ENCODE assay signal across 14 cellular contexts in genomic region chr11:68542617-68543016, GRCh38.
DNase-seq lines count a peak whose midpoint lies in the region; ATAC-seq and TF ChIP-seq lines count a peak whose summit lies in the region.
"Had no signal": no experiment of that assay in that cellular context is flagged by ENCODE, and none has a peak within 500 bp of the region (broad histone marks: within the 10 kb centered on the region; RNA-seq: fewer than 3 reads in every experiment).

No MANE protein-coding gene starts in this region.

- no peak overlapping the region for H3K4me3 ChIP-seq in SJCRH30
- H3K4me3 ChIP-seq: pancreas had no signal

- H3K4me3 Mint-ChIP-seq in HFFc6 (peak overlapping the region; percentile 21), MCF 10A (ENCODE audit: unreplicated experiment) (no peak overlapping the region)
- H3K4me3 Mint-ChIP-seq in activated T-helper 1 cell treated with anti-CD3 and anti-CD28 coated beads, Interleukin-12 subunit alpha, Interleukin-12 subunit beta, Interleukin-2, Interleukin-4 antibody, amounts not matched to agents 30 ng/mL and 10 ng/mL and 1 ng/mL, durations not matched to agents 14 hours and 24 hours and 36 hours = no peak overlapping the region
- H3K4me3 Mint-ChIP-seq: T-helper 2 cell treated with Interferon-gamma antibody and Interleukin-4, amounts not matched to agents 5 μg/mL and 100 μg/mL, for 36 hours had no signal

- H3K36me3 ChIP-seq in SJCRH30 = peaks cover 63% of the 10 kb centered on the region

- H3K9me3 Mint-ChIP-seq in HFFc6 (no peaks in the 10 kb centered on the region), MCF 10A (ENCODE audit: unreplicated experiment) (no peaks in the 10 kb centered on the region)
- no peaks in the 10 kb centered on the region for H3K9me3 Mint-ChIP-seq in activated T-helper 1 cell treated with anti-CD3 and anti-CD28 coated beads, Interleukin-12 subunit alpha, Interleukin-12 subunit beta, Interleukin-2, Interleukin-4 antibody, amounts not matched to agents 30 ng/mL and 10 ng/mL and 1 ng/mL, durations not matched to agents 14 hours and 24 hours and 36 hours
- H3K9me3 Mint-ChIP-seq: T-helper 2 cell treated with Interferon-gamma antibody and Interleukin-4, amounts not matched to agents 5 μg/mL and 100 μg/mL, for 36 hours had no signal

- H3K27ac Mint-ChIP-seq in HFFc6 = peak overlapping the region; percentile 84
- no peak overlapping the region for H3K27ac Mint-ChIP-seq in MCF 10A (ENCODE audit: low read depth, unreplicated experiment)
- H3K27ac Mint-ChIP-seq in activated T-helper 1 cell treated with anti-CD3 and anti-CD28 coated beads, Interleukin-12 subunit alpha, Interleukin-12 subunit beta, Interleukin-2, Interleukin-4 antibody, amounts not matched to agents 30 ng/mL and 10 ng/mL and 1 ng/mL, durations not matched to agents 14 hours and 24 hours and 36 hours = no peak overlapping the region

- no peaks in the 10 kb centered on the region for H3K27me3 ChIP-seq in SJCRH30
- H3K27me3 ChIP-seq: pancreas had no signal

- intact Hi-C loops in MCF 10A (cut with micrococcal nuclease) = no loop called here
- intact Hi-C loops in activated T-helper 1 cell treated with anti-CD3 and anti-CD28 coated beads, Interleukin-12 subunit alpha, Interleukin-12 subunit beta, Interleukin-2, Interleukin-4 antibody, amounts not matched to agents 30 ng/mL and 10 ng/mL and 1 ng/mL, durations not matched to agents 14 hours and 24 hours and 36 hours (cut with micrococcal nuclease) = no loop called here

- CTCF ChIA-PET in MCF 10A (lab: Yijun Ruan, JAX) = no interaction called here

- POLR2A ChIA-PET in MCF 10A (lab: Yijun Ruan, JAX) = interaction anchor here (0.6 kb wide), 1 partner anchor 8 kb away, joined by 4 read pairs; no protein-coding TSS in a partner anchor

- H3K4me1 Mint-ChIP-seq in HFFc6 (ENCODE audit: low read depth) (peaks cover 49% of the 10 kb centered on the region), MCF 10A (ENCODE audit: insufficient read depth, unreplicated experiment) (peaks cover 18% of the 10 kb centered on the region)
- peaks cover 57% of the 10 kb centered on the region for H3K4me1 Mint-ChIP-seq in activated T-helper 1 cell treated with anti-CD3 and anti-CD28 coated beads, Interleukin-12 subunit alpha, Interleukin-12 subunit beta, Interleukin-2, Interleukin-4 antibody, amounts not matched to agents 30 ng/mL and 10 ng/mL and 1 ng/mL, durations not matched to agents 14 hours and 24 hours and 36 hours (ENCODE audit: low read depth)

- DNase-seq in 8988T (peak; percentile 17), HFFc6 (peak; percentile 88), MCF 10A (ENCODE audit: unreplicated experiment) (peak; percentile 23), medulla oblongata (ENCODE audit: extremely low spot score) (peak; percentile 9), SJCRH30 (no peak), COR-L47 (lab: John Stamatoyannopoulos, UW) (no peak)
- DNase-seq in activated T-helper 1 cell treated with anti-CD3 and anti-CD28 coated beads, Interleukin-12 subunit alpha, Interleukin-12 subunit beta, Interleukin-2, Interleukin-4 antibody, amounts not matched to agents 30 ng/mL and 10 ng/mL and 1 ng/mL, durations not matched to agents 14 hours and 24 hours and 36 hours (ENCODE audit: low spot score) = no peak
- DNase-seq: activated naive CD4-positive, alpha-beta T cell treated with Interleukin-2 at 50 U/mL for 16 hours; glutamatergic neuron; NCI-H446; pancreas had no signal

- peaks cover 5% of the 10 kb centered on the region for H3K27me3 Mint-ChIP-seq in HFFc6 (ENCODE audit: insufficient read depth)
- no peaks in the 10 kb centered on the region for H3K27me3 Mint-ChIP-seq in MCF 10A (ENCODE audit: insufficient read depth, unreplicated experiment)
- H3K27me3 Mint-ChIP-seq in activated T-helper 1 cell treated with anti-CD3 and anti-CD28 coated beads, Interleukin-12 subunit alpha, Interleukin-12 subunit beta, Interleukin-2, Interleukin-4 antibody, amounts not matched to agents 30 ng/mL and 10 ng/mL and 1 ng/mL, durations not matched to agents 14 hours and 24 hours and 36 hours (ENCODE audit: insufficient read depth) = no peaks in the 10 kb centered on the region

- H3K36me3 Mint-ChIP-seq in HFFc6 (ENCODE audit: low read depth) (peaks cover 48% of the 10 kb centered on the region), MCF 10A (ENCODE audit: insufficient read depth, unreplicated experiment) (peaks cover 79% of the 10 kb centered on the region)
- peaks cover 59% of the 10 kb centered on the region for H3K36me3 Mint-ChIP-seq in activated T-helper 1 cell treated with anti-CD3 and anti-CD28 coated beads, Interleukin-12 subunit alpha, Interleukin-12 subunit beta, Interleukin-2, Interleukin-4 antibody, amounts not matched to agents 30 ng/mL and 10 ng/mL and 1 ng/mL, durations not matched to agents 14 hours and 24 hours and 36 hours (ENCODE audit: low read depth)

- TF ChIP-seq CTCF in HFFc6 (IDR thresholded peaks at IDR 0.05) = no peak
- no peak for TF ChIP-seq CTCF in MCF 10A (IDR thresholded peaks at IDR 0.05; ENCODE audit: unreplicated experiment)

- ATAC-seq in activated CD4-positive, CD25-positive, alpha-beta regulatory T cell treated with anti-CD3 and anti-CD28 coated beads, Interleukin-2, amount 50 U/mL, for 24 hours = no peak

- no peaks in the 10 kb centered on the region for H3K9me3 ChIP-seq in SJCRH30 (replicated peaks)
- H3K9me3 ChIP-seq: pancreas had no signal

- no peak overlapping the region for H3K27ac ChIP-seq in SJCRH30
- H3K27ac ChIP-seq: C4-2B had no signal

- no TSS peak for BruUV-seq in MCF 10A (replicated peaks; lab: Mats Ljungman, UMichigan)

- H3K4me1 ChIP-seq in SJCRH30 = peaks cover 8% of the 10 kb centered on the region

Comparison
In these comparisons a context has a peak if more than half of its experiments do, and no peak if none do; other contexts are left out.
1. DNase-seq: peak in 8988T (single experiment), HFFc6 (single experiment), MCF 10A (single experiment) and medulla oblongata (single experiment); none in activated T-helper 1 cell treated with anti-CD3 and anti-CD28 coated beads, Interleukin-12 subunit alpha, Interleukin-12 subunit beta, Interleukin-2, Interleukin-4 antibody, amounts not matched to agents 30 ng/mL and 10 ng/mL and 1 ng/mL, durations not matched to agents 14 hours and 24 hours and 36 hours (single experiment), SJCRH30 (0 of 2) and COR-L47 (single experiment).